Comparison of ENCODE assay signal across 8 cellular contexts in the genomic region with DNA sequence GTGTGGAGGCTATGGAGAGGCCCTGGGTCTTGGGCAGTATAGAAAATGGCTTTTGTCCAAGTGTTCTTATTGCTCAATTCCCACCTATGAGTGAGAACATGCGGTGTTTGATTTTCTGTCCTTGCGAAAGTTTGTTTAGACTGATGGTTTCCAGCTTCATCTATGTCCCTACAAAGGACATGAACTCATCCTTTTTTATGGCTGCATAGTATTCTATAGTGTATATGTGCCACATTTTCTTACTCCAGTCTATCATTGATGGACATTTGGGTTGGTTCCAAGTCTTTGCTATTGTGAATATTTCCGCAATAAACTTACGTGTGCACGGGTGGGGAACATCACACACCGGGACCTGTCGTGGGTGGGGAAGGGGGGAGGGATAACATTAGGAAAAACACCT. TPM values are rescaled to one million over a fixed set of nuclear protein-coding genes. Genes with fewer than 3 reads are reported as not detected.
"Had no signal": no experiment of that assay in that cellular context is flagged by ENCODE, and none has a peak within 500 bp of the region (broad histone marks: within the 10 kb centered on the region; RNA-seq: fewer than 3 reads in every experiment).

No MANE protein-coding gene starts in this region.

RNA-seq across cellular contexts. Expression of a gene that starts 10.6 kb away (rescaled TPM):
- total RNA-seq: chondrocyte; dermis microvascular lymphatic vessel endothelial cell; glomerular endothelial cell; mesothelial cell of epicardium; myocyte; progenitor cell of endocrine pancreas; T-helper 1 cell treated with Interleukin-12 subunit alpha and Interleukin-12 subunit beta and Interleukin-4 antibody, amounts not matched to agents 30 ng/mL and 1 ng/mL, for 36 hours had no signal
- polyA plus RNA-seq: SK-N-SH had no signal

RNA-seq across cellular contexts. Expression of a gene that starts 42.5 kb away (rescaled TPM):
- total RNA-seq: chondrocyte; dermis microvascular lymphatic vessel endothelial cell; glomerular endothelial cell; mesothelial cell of epicardium; myocyte; T-helper 1 cell treated with Interleukin-12 subunit alpha and Interleukin-12 subunit beta and Interleukin-4 antibody, amounts not matched to agents 30 ng/mL and 1 ng/mL, for 36 hours had no signal
